8 cellular contexts compared by ENCODE assay signal in genomic region chr7:135170998-135171481, GRCh38. TPM values are rescaled to one million over a fixed set of nuclear protein-coding genes. Genes with fewer than 3 reads are reported as not detected.
DNase-seq lines count a peak whose midpoint lies in the region; ATAC-seq, FAIRE-seq and TF ChIP-seq lines count a peak whose summit lies in the region.
"Not testable (repeated sequence)": the region's sequence is repeated elsewhere in the genome, so short reads cannot be mapped to it uniquely, and the experiment has no call there.

No MANE protein-coding gene starts in this region.

- H3K4me1 Mint-ChIP-seq in activated T-cell treated with anti-CD3 and anti-CD28 coated beads, Interleukin-2, amount 50 U/mL, for 4 hours (ENCODE audit: low read depth), result peaks cover 44% of the 10 kb centered on the region
- H3K4me1 Mint-ChIP-seq in endodermal cell, result peaks cover 11% of the 10 kb centered on the region

- H3K27ac Mint-ChIP-seq in endodermal cell, result peak overlapping the region; percentile 91

- not testable (repeated sequence) for TF ChIP-seq CTCF in BE2C (IDR thresholded peaks at IDR 0.05; ENCODE audit: low read depth, low read length); endodermal cell (conservative IDR thresholded peaks at IDR 0.05); lower lobe of right lung (IDR thresholded peaks at IDR 0.05)

- H3K4me3 Mint-ChIP-seq in activated T-cell treated with anti-CD3 and anti-CD28 coated beads, Interleukin-2, amount 50 U/mL, for 4 hours, result peak overlapping the region; percentile 96
- peak overlapping the region; percentile 76 for H3K4me3 Mint-ChIP-seq in endodermal cell

- H3K36me3 Mint-ChIP-seq in activated T-cell treated with anti-CD3 and anti-CD28 coated beads, Interleukin-2, amount 50 U/mL, for 4 hours (ENCODE audit: insufficient read depth), result peaks cover 11% of the 10 kb centered on the region
- H3K36me3 Mint-ChIP-seq in endodermal cell (ENCODE audit: low read depth), result peaks cover 33% of the 10 kb centered on the region

- not testable (repeated sequence) for H3K9me3 Mint-ChIP-seq in activated T-cell treated with anti-CD3 and anti-CD28 coated beads, Interleukin-2, amount 50 U/mL, for 4 hours; endodermal cell

- DNase-seq in BE2C; Jurkat, Clone E6-1 (ENCODE audit: low read depth, low spot score); activated T-cell treated with anti-CD3 and anti-CD28 coated beads, Interleukin-2, amount 50 U/mL, for 4 hours; endodermal cell; lower lobe of right lung; small intestine: not testable (repeated sequence)

- FAIRE-seq in small intestine (lab: Jason Lieb, UNC), result not testable (repeated sequence)

- H3K27me3 Mint-ChIP-seq in activated T-cell treated with anti-CD3 and anti-CD28 coated beads, Interleukin-2, amount 50 U/mL, for 4 hours (ENCODE audit: low read depth); endodermal cell (ENCODE audit: insufficient read depth): not testable (repeated sequence)

- ATAC-seq in GM19328 (IDR thresholded peaks at IDR 0.05; ENCODE audit: unreplicated experiment), result peak; percentile 15
- ATAC-seq in HG02840 (IDR thresholded peaks at IDR 0.05; ENCODE audit: low FRiP score, unreplicated experiment), result peak; percentile 39
- not testable (repeated sequence) for ATAC-seq in activated T-cell treated with anti-CD3 and anti-CD28 coated beads, Interleukin-2, amount 50 U/mL, for 4 hours; lower lobe of right lung

- peaks cover 28% of the 10 kb centered on the region for H3K36me3 ChIP-seq in BE2C
- peaks cover 27% of the 10 kb centered on the region for H3K36me3 ChIP-seq in endodermal cell (ENCODE audit: control insufficient read depth, insufficient read depth, low read length)
- H3K36me3 ChIP-seq in lower lobe of right lung, result peaks cover 26% of the 10 kb centered on the region
- H3K36me3 ChIP-seq in small intestine (ENCODE audit: control insufficient read depth in 2 of 2, insufficient read depth in 2 of 2, low read length in 2 of 2), result not testable (repeated sequence)

- peak overlapping the region; percentile 76 for H3K9ac ChIP-seq in endodermal cell (ENCODE audit: extremely low read depth, low read length, poor library complexity, severe bottlenecking)

- not testable (repeated sequence) for H3K27me3 ChIP-seq in BE2C; endodermal cell (ENCODE audit: control insufficient read depth, insufficient read depth, low read length, poor library complexity, severe bottlenecking); lower lobe of right lung (ENCODE audit: low read depth); small intestine (ENCODE audit: control insufficient read depth in 2 of 2, insufficient read depth in 2 of 2, low read length in 2 of 2)

- H3K27ac ChIP-seq in endodermal cell (ENCODE audit: low read depth, low read length) (peak overlapping the region; percentile 91), lower lobe of right lung (peak overlapping the region; percentile 94), small intestine (ENCODE audit: low read depth in 1 of 2, low read length in 1 of 2) (peak overlapping the region; percentile 97 to 99)

- intact Hi-C loops in lower lobe of right lung (cut with DNase I), result not testable (repeated sequence)

- H3K4me3 ChIP-seq in BE2C (ENCODE audit: low read depth, low read length) (peak overlapping the region; percentile 95), endodermal cell (ENCODE audit: low read length) (peak overlapping the region; percentile 90), lower lobe of right lung (peak overlapping the region; percentile 77), small intestine (ENCODE audit: low read depth in 1 of 2, low read length in 2 of 2) (peak overlapping the region; percentile 9 to 33)
- H3K4me3 ChIP-seq in Jurkat, Clone E6-1 (ENCODE audit: low read length), result peak overlapping the region; percentile 67

- WGBS in endodermal cell (ENCODE audit: insufficient coverage in 1 of 2, insufficient read length in 1 of 2), 2 experiments, result 35 to 83% methylated on average over 1 to 11 of the region's 12 CpGs
- 21 to 31% (median 23%) methylated on average over 12 of the region's 12 CpGs for WGBS in small intestine, 3 donors

- not testable (repeated sequence) for H3K4me1 ChIP-seq in BE2C; endodermal cell (ENCODE audit: control insufficient read depth, insufficient read depth, low read length); small intestine (ENCODE audit: control insufficient read depth in 2 of 2, insufficient read depth in 1 of 2, low read depth in 1 of 2, low read length in 1 of 2)
- peaks cover 40% of the 10 kb centered on the region for H3K4me1 ChIP-seq in lower lobe of right lung

- H3K9me3 ChIP-seq in BE2C; endodermal cell (ENCODE audit: control insufficient read depth, low read length); lower lobe of right lung; small intestine (ENCODE audit: control insufficient read depth, low read depth): not testable (repeated sequence)

RNA-seq across cellular contexts. Expression of gene CYREN, which starts 0.5 kb away (rescaled TPM):
- polyA plus RNA-seq in BE2C (2012; ENCODE audit: insufficient read depth, insufficient read length, low read depth), result 47.0 TPM
- 56.7 TPM for polyA plus RNA-seq in Jurkat, Clone E6-1 (2012; ENCODE audit: insufficient read depth, insufficient read length)
- 10 to 100 TPM; 58.7 to 59.4 (median 59.3) TPM for total RNA-seq in activated T-cell treated with anti-CD3 and anti-CD28 coated beads, Interleukin-2, amount 50 U/mL, for 4 hours
- 10 to 100 TPM; 60.6 to 67.8 TPM for total RNA-seq in endodermal cell
- 38.5 TPM for polyA plus RNA-seq in endodermal cell (2013, experiment 1 of 2)
- 29.7 TPM for polyA plus RNA-seq in endodermal cell (2013, experiment 2 of 2)
- total RNA-seq in lower lobe of right lung, result 39.6 TPM
- 10 to 100 TPM; 26.6 to 30.7 (median 27.0) TPM for polyA plus RNA-seq in small intestine

RNA-seq across cellular contexts. Expression of gene TMEM140, which starts 23.2 kb away (rescaled TPM):
- 20.7 TPM for polyA plus RNA-seq in BE2C (2012; ENCODE audit: insufficient read depth, insufficient read length, low read depth)
- 6.0 TPM for polyA plus RNA-seq in Jurkat, Clone E6-1 (2012; ENCODE audit: insufficient read depth, insufficient read length)
- 1 to 10 TPM; 4.2 to 6.6 (median 6.4) TPM for total RNA-seq in activated T-cell treated with anti-CD3 and anti-CD28 coated beads, Interleukin-2, amount 50 U/mL, for 4 hours
- total RNA-seq in endodermal cell, result not detected
- not detected for polyA plus RNA-seq in endodermal cell (2013, experiment 1 of 2)
- polyA plus RNA-seq in endodermal cell (2013, experiment 2 of 2), result not detected
- 39.3 TPM for total RNA-seq in lower lobe of right lung
- 10 to 100 TPM in 2 of 3 donors, 1 to 10 TPM in 1; 5.4 to 13.2 (median 11.7) TPM for polyA plus RNA-seq in small intestine

RNA-seq across cellular contexts. Expression of gene WDR91, which starts 40.3 kb away (rescaled TPM):
- polyA plus RNA-seq in BE2C (2012; ENCODE audit: insufficient read depth, insufficient read length, low read depth), result 21.4 TPM
- polyA plus RNA-seq in Jurkat, Clone E6-1 (2012; ENCODE audit: insufficient read depth, insufficient read length), result 16.3 TPM
- total RNA-seq in activated T-cell treated with anti-CD3 and anti-CD28 coated beads, Interleukin-2, amount 50 U/mL, for 4 hours, result 10 to 100 TPM; 17.9 to 20.1 (median 19.7) TPM
- total RNA-seq in endodermal cell (1 to 10 TPM; 8.2 to 9.6 TPM), lower lobe of right lung (27.1 TPM)
- 11.9 TPM for polyA plus RNA-seq in endodermal cell (2013, experiment 1 of 2)
- 14.5 TPM for polyA plus RNA-seq in endodermal cell (2013, experiment 2 of 2)
- 1 to 10 TPM; 2.7 to 5.8 (median 4.7) TPM for polyA plus RNA-seq in small intestine

Comparison
In these comparisons a context has a peak if more than half of its experiments do, and no peak if none do; other contexts are left out.
1. H3K4me3 ChIP-seq: peak in every context shown above with its lines; median percentile 95 in BE2C; 90 in endodermal cell; 77 in lower lobe of right lung; 67 in Jurkat, Clone E6-1; 21 in small intestine.
2. RNA of gene TMEM140, which starts 23.2 kb away (total RNA-seq): 39.3 TPM in lower lobe of right lung (single experiment) and 4.2 to 6.6 TPM in activated T-cell treated with anti-CD3 and anti-CD28 coated beads, Interleukin-2, amount 50 U/mL, for 4 hours; not detected in endodermal cell; every median in the first group is over 4 times any median in the second.
3. Peak in every context shown above with its lines, with median percentiles within 50 percentile points of each other: H3K27ac ChIP-seq.